ENCODE assay signal across 13 cellular contexts in genomic region chr13:36774895-36775294, GRCh38. TPM values are rescaled to one million over a fixed set of nuclear protein-coding genes. Genes with fewer than 3 reads are reported as not detected.
A peak's percentile ranks its signal among the peaks of the same experiment; 100 is the strongest.
DNase-seq lines count a peak whose midpoint lies in the region; TF ChIP-seq lines count a peak whose summit lies in the region.
"Had no signal": no experiment of that assay in that cellular context is flagged by ENCODE, and none has a peak within 500 bp of the region (broad histone marks: within the 10 kb centered on the region; RNA-seq: fewer than 3 reads in every experiment).

No MANE protein-coding gene starts in this region.

- CTCF ChIA-PET in activated CD4-positive, alpha-beta memory T cell treated with anti-CD3 and anti-CD28 coated beads, Interleukin-2, amount 10 ng/mL, durations not matched to agents 7 days and 5 days (lab: Charles Lee): no interaction called here
- CTCF ChIA-PET in HEK293T (lab: Yijun Ruan, JAX): no interaction called here

- H2BK5ac ChIP-seq in neuronal stem cell (ENCODE audit: low read length): no peak overlapping the region

- POLR2A ChIA-PET in activated CD4-positive, alpha-beta memory T cell treated with anti-CD3 and anti-CD28 coated beads, Interleukin-2, amount 10 ng/mL, durations not matched to agents 7 days and 5 days (lab: Charles Lee): no interaction called here
- POLR2A ChIA-PET in HEK293T (lab: Yijun Ruan, JAX): no interaction called here

- no peak overlapping the region for H2BK12ac ChIP-seq in neuronal stem cell (ENCODE audit: low read length)

- no peak overlapping the region for H2BK120ac ChIP-seq in neuronal stem cell (ENCODE audit: low read depth, low read length)

- no peaks in the 10 kb centered on the region for H3K79me1 ChIP-seq in neuronal stem cell (ENCODE audit: low read depth, low read length)

- H3K36me3 ChIP-seq in SK-N-MC (ENCODE audit: insufficient read depth, low read length): no peaks in the 10 kb centered on the region
- no peaks in the 10 kb centered on the region for H3K36me3 ChIP-seq in neuronal stem cell (replicated peaks in 1 of 2; ENCODE audit: control insufficient read depth in 2 of 2, insufficient read depth in 2 of 2, low read length in 2 of 2)
- H3K36me3 ChIP-seq: BE2C had no signal

- no peaks in the 10 kb centered on the region for H3K27me3 ChIP-seq in neuronal stem cell (ENCODE audit: control insufficient read depth in 3 of 3, insufficient read depth in 3 of 3, low read depth in 1 of 3, low read length in 3 of 3)

- DNase-seq in SK-N-MC (ENCODE audit: low read depth, low spot score) (peak; percentile 12), dedifferentiated amniotic fluid mesenchymal stem cell (ENCODE audit: extremely low spot score) (peak; percentile 16), glutamatergic neuron (no peak), neuronal stem cell (ENCODE audit: low spot score) (no peak), HEK293T (ENCODE audit: extremely low spot score) (no peak)
- DNase-seq in activated CD4-positive, alpha-beta memory T cell treated with anti-CD3 and anti-CD28 coated beads, Interleukin-2, amount 10 ng/mL, durations not matched to agents 7 days and 5 days: no peak
- DNase-seq in activated T-cell treated with anti-CD3 and anti-CD28 coated beads, Interleukin-2, amount 50 U/mL, for 24 hours: no peak
- DNase-seq: BE2C; CD4-positive, alpha-beta memory T cell; GF-D8; HCEC 1CT had no signal

- H3K18ac ChIP-seq in neuronal stem cell (ENCODE audit: low read length): no peak overlapping the region

- whole genome bisulfite sequencing in neuronal stem cell (ENCODE audit: extremely low coverage in 2 of 2, insufficient read length in 2 of 2, insufficient replicate concordance in 1 of 2), 2 donors: no CpG with 5 or more reads among the region's 4 CpGs

- H3K4me3 Mint-ChIP-seq in glutamatergic neuron (ENCODE audit: unreplicated experiment): peak overlapping the region; percentile 56
- no peak overlapping the region for H3K4me3 Mint-ChIP-seq in activated CD4-positive, alpha-beta memory T cell treated with anti-CD3 and anti-CD28 coated beads, Interleukin-2, amount 10 ng/mL, durations not matched to agents 7 days and 5 days
- H3K4me3 Mint-ChIP-seq in activated T-cell treated with anti-CD3 and anti-CD28 coated beads, Interleukin-2, amount 50 U/mL, for 24 hours: no peak overlapping the region
- H3K4me3 Mint-ChIP-seq: CD4-positive, alpha-beta memory T cell had no signal

- H3K4ac ChIP-seq in neuronal stem cell (ENCODE audit: low read length): no peak overlapping the region

- no peak overlapping the region for H3K4me2 ChIP-seq in neuronal stem cell (ENCODE audit: insufficient read depth, low read length, poor library complexity, severe bottlenecking)

- peaks cover 16 to 23% of the 10 kb centered on the region in 2 donors for H3K4me1 ChIP-seq in neuronal stem cell (ENCODE audit: control insufficient read depth in 2 of 2, insufficient read depth in 1 of 2, low read depth in 1 of 2, low read length in 2 of 2)
- H3K4me1 ChIP-seq: BE2C had no signal

- H3K9ac ChIP-seq in SK-N-MC (ENCODE audit: insufficient read length) (no peak overlapping the region), neuronal stem cell (ENCODE audit: low read depth, low read length, poor library complexity) (no peak overlapping the region)

- peaks cover 12% of the 10 kb centered on the region for H3K4me1 Mint-ChIP-seq in glutamatergic neuron (ENCODE audit: low read depth, unreplicated experiment)
- no peaks in the 10 kb centered on the region for H3K4me1 Mint-ChIP-seq in activated CD4-positive, alpha-beta memory T cell treated with anti-CD3 and anti-CD28 coated beads, Interleukin-2, amount 10 ng/mL, durations not matched to agents 7 days and 5 days
- H3K4me1 Mint-ChIP-seq in activated T-cell treated with anti-CD3 and anti-CD28 coated beads, Interleukin-2, amount 50 U/mL, for 24 hours (ENCODE audit: low read depth): no peaks in the 10 kb centered on the region
- H3K4me1 Mint-ChIP-seq: CD4-positive, alpha-beta memory T cell had no signal

- no peak overlapping the region for H4K8ac ChIP-seq in neuronal stem cell (ENCODE audit: low read depth, low read length)

- H3K23ac ChIP-seq in neuronal stem cell (ENCODE audit: low read depth, low read length, poor library complexity): no peak overlapping the region

- peaks cover 2% of the 10 kb centered on the region for H3K9me3 Mint-ChIP-seq in glutamatergic neuron (ENCODE audit: unreplicated experiment)
- no peaks in the 10 kb centered on the region for H3K9me3 Mint-ChIP-seq in activated CD4-positive, alpha-beta memory T cell treated with anti-CD3 and anti-CD28 coated beads, Interleukin-2, amount 10 ng/mL, durations not matched to agents 7 days and 5 days
- no peaks in the 10 kb centered on the region for H3K9me3 Mint-ChIP-seq in activated T-cell treated with anti-CD3 and anti-CD28 coated beads, Interleukin-2, amount 50 U/mL, for 24 hours
- H3K9me3 Mint-ChIP-seq: CD4-positive, alpha-beta memory T cell had no signal

- no peaks in the 10 kb centered on the region for H3K36me3 Mint-ChIP-seq in glutamatergic neuron (ENCODE audit: unreplicated experiment)
- H3K36me3 Mint-ChIP-seq in activated CD4-positive, alpha-beta memory T cell treated with anti-CD3 and anti-CD28 coated beads, Interleukin-2, amount 10 ng/mL, durations not matched to agents 7 days and 5 days (ENCODE audit: low read depth): no peaks in the 10 kb centered on the region
- no peaks in the 10 kb centered on the region for H3K36me3 Mint-ChIP-seq in activated T-cell treated with anti-CD3 and anti-CD28 coated beads, Interleukin-2, amount 50 U/mL, for 24 hours (ENCODE audit: low read depth)
- H3K36me3 Mint-ChIP-seq: CD4-positive, alpha-beta memory T cell had no signal

- H4K91ac ChIP-seq in neuronal stem cell (ENCODE audit: low read depth, low read length, poor library complexity): no peak overlapping the region

- H3K27ac ChIP-seq in SK-N-MC: no peak overlapping the region
- H3K27ac ChIP-seq in neuronal stem cell (replicated peaks; ENCODE audit: low read length): no peak overlapping the region
- H3K27ac ChIP-seq: C4-2B, HL-60 had no signal

- H3K9me3 ChIP-seq in SK-N-MC (ENCODE audit: low read depth, low read length): no peaks in the 10 kb centered on the region
- no peaks in the 10 kb centered on the region for H3K9me3 ChIP-seq in neuronal stem cell (replicated peaks in 1 of 2; ENCODE audit: control insufficient read depth in 2 of 2, insufficient read depth in 1 of 2, low read depth in 1 of 2, low read length in 2 of 2)
- H3K9me3 ChIP-seq: BE2C had no signal

- peaks cover 1% of the 10 kb centered on the region for H3K27me3 Mint-ChIP-seq in glutamatergic neuron (ENCODE audit: unreplicated experiment)
- peaks cover 16% of the 10 kb centered on the region for H3K27me3 Mint-ChIP-seq in activated CD4-positive, alpha-beta memory T cell treated with anti-CD3 and anti-CD28 coated beads, Interleukin-2, amount 10 ng/mL, durations not matched to agents 7 days and 5 days
- H3K27me3 Mint-ChIP-seq in activated T-cell treated with anti-CD3 and anti-CD28 coated beads, Interleukin-2, amount 50 U/mL, for 24 hours: peaks cover 19% of the 10 kb centered on the region

- no peak overlapping the region for H2BK15ac ChIP-seq in neuronal stem cell (ENCODE audit: low read length)

- H3K14ac ChIP-seq in neuronal stem cell (ENCODE audit: low read length): no peak overlapping the region

- H3K4me3 ChIP-seq in SK-N-MC: no peak overlapping the region
- no peak overlapping the region for H3K4me3 ChIP-seq in neuronal stem cell (ENCODE audit: low read length in 2 of 2)

- H2AK5ac ChIP-seq in neuronal stem cell (ENCODE audit: low read depth, low read length): no peak overlapping the region

- peak overlapping the region; percentile 75 for H3K27ac Mint-ChIP-seq in glutamatergic neuron (ENCODE audit: unreplicated experiment)
- H3K27ac Mint-ChIP-seq in activated CD4-positive, alpha-beta memory T cell treated with anti-CD3 and anti-CD28 coated beads, Interleukin-2, amount 10 ng/mL, durations not matched to agents 7 days and 5 days: no peak overlapping the region
- no peak overlapping the region for H3K27ac Mint-ChIP-seq in activated T-cell treated with anti-CD3 and anti-CD28 coated beads, Interleukin-2, amount 50 U/mL, for 24 hours
- H3K27ac Mint-ChIP-seq: CD4-positive, alpha-beta memory T cell had no signal

- no peak for TF ChIP-seq CTCF in glutamatergic neuron (IDR thresholded peaks at IDR 0.05; ENCODE audit: partially characterized antibody, unreplicated experiment)

- H2AFZ ChIP-seq in neuronal stem cell (ENCODE audit: low read length): peak overlapping the region; percentile 70

TF ChIP-seq in HEK293T, 16 proteins besides CTCF, POLR2A, EP300 and RAD21:
- TF ChIP-seq ELF4 (IDR thresholded peaks at IDR 0.05) (no peak), BHLHE40 (IDR thresholded peaks at IDR 0.05; ENCODE audit: borderline replicate concordance) (no peak), LEF1 (IDR thresholded peaks at IDR 0.05; ENCODE audit: borderline replicate concordance) (no peak), SP1 (IDR thresholded peaks at IDR 0.05) (no peak), HDGF (IDR thresholded peaks at IDR 0.05; ENCODE audit: borderline replicate concordance) (no peak)

RNA-seq across cellular contexts. Expression of gene RFXAP, which starts 44.1 kb away (rescaled TPM):
- total RNA-seq in glutamatergic neuron (ENCODE audit: unreplicated experiment): 4.8 TPM
- polyA plus RNA-seq in neuronal stem cell (2013, experiment 1 of 2): 15.0 TPM
- 14.3 TPM for polyA plus RNA-seq in neuronal stem cell (2013, experiment 2 of 2)
- total RNA-seq in activated CD4-positive, alpha-beta memory T cell treated with anti-CD3 and anti-CD28 coated beads, Interleukin-2, amount 10 ng/mL, durations not matched to agents 7 days and 5 days: 10 to 100 TPM; 15.3 to 16.1 TPM

Comparison
In these comparisons a context has a peak if more than half of its experiments do, and no peak if none do; other contexts are left out.
1. DNase-seq: peak in SK-N-MC (single experiment) and dedifferentiated amniotic fluid mesenchymal stem cell (single experiment); none in glutamatergic neuron (single experiment), neuronal stem cell (single experiment), activated CD4-positive, alpha-beta memory T cell treated with anti-CD3 and anti-CD28 coated beads, Interleukin-2, amount 10 ng/mL, durations not matched to agents 7 days and 5 days (single experiment), activated T-cell treated with anti-CD3 and anti-CD28 coated beads, Interleukin-2, amount 50 U/mL, for 24 hours (single experiment) and HEK293T (single experiment).